ENCODE assay signal across 23 cellular contexts in the genomic region with DNA sequence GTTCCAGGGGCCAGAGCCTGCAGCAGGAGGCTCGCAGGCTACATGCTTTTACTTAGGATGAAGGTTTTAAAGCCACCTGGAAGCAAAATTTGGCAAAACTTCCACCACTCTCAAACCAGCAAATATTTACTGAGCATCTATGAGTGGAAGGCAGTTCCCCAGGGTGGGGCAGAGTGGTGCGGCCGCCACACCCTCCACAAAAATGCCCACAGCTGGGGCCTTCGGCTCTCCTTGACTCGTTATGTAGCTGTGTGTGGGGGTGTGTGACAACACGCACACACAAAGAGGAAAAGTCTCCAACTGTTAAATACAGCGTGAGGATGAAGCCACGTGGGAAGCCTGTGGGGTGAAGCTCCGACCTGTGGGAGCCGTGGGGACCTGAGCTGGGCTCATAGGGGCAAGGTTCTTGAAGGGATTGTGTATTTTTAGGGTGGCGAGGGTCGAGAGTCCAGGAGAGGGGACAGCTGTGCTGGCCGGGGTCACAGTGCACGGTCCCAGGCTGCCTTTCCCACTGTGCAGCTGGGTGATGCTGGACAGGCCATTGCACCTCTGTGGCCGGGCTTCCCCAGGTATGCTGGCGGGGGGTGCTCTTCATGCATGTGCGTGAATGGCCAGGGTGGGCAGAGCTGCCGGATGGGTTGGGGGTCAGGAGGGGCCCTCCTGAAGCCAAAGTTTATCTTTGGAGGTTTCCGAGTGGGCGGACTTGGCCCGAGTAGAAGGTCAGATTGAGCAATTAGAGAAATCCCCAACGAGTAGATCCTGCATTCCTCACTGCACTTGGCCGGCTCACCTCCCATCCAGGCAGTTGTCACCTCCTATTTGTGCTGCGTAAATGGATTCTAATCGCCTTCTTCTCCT. TPM values are rescaled to one million over a fixed set of nuclear protein-coding genes. Genes with fewer than 3 reads are reported as not detected.
DNase-seq lines count a peak whose midpoint lies in the region; ATAC-seq and TF ChIP-seq lines count a peak whose summit lies in the region.
"Had no signal": no experiment of that assay in that cellular context is flagged by ENCODE, and none has a peak within 500 bp of the region (broad histone marks: within the 10 kb centered on the region; RNA-seq: fewer than 3 reads in every experiment).

No MANE protein-coding gene starts in this region.

- no peak overlapping the region for H4K8ac ChIP-seq in neuronal stem cell (ENCODE audit: low read depth, low read length)

- no peak overlapping the region for H3K14ac ChIP-seq in neuronal stem cell (ENCODE audit: low read length)

- no peak overlapping the region for H4K91ac ChIP-seq in neuronal stem cell (ENCODE audit: low read depth, low read length, poor library complexity)

- H3K9ac ChIP-seq in neuronal stem cell (ENCODE audit: low read depth, low read length, poor library complexity) = no peak overlapping the region

- H2AFZ ChIP-seq in neuronal stem cell (ENCODE audit: low read length) = no peak overlapping the region

- ATAC-seq in foreskin keratinocyte (peak; percentile 47), HG03280 (IDR thresholded peaks at IDR 0.05; ENCODE audit: unreplicated experiment) (no peak)
- ATAC-seq: activated CD8-positive, alpha-beta memory T cell treated with anti-CD3 and anti-CD28 coated beads, Interleukin-2, amount 10 ng/mL, durations not matched to agents 7 days and 5 days; T-helper 17 cell had no signal

- H2BK120ac ChIP-seq in neuronal stem cell (ENCODE audit: low read depth, low read length) = no peak overlapping the region

- H3K4ac ChIP-seq in neuronal stem cell (ENCODE audit: low read length) = no peak overlapping the region

- H3K36me3 ChIP-seq in neuronal stem cell (replicated peaks in 1 of 2; ENCODE audit: control insufficient read depth in 2 of 2, insufficient read depth in 2 of 2, low read length in 2 of 2) = no peaks in the 10 kb centered on the region
- H3K36me3 ChIP-seq: esophagus squamous epithelium, heart right ventricle, pancreas, uterus had no signal

- H2BK5ac ChIP-seq in neuronal stem cell (ENCODE audit: low read length) = no peak overlapping the region

- peaks cover 0 to 2% of the 10 kb centered on the region in 2 donors for H3K9me3 ChIP-seq in neuronal stem cell (replicated peaks in 1 of 2; ENCODE audit: control insufficient read depth in 2 of 2, insufficient read depth in 1 of 2, low read depth in 1 of 2, low read length in 2 of 2)
- H3K9me3 ChIP-seq: esophagus squamous epithelium, pancreas, uterus had no signal

- H3K27me3 ChIP-seq in foreskin keratinocyte = peaks cover 3% of the 10 kb centered on the region
- peaks cover 0 to 14% (median 0%) of the 10 kb centered on the region in 3 experiments for H3K27me3 ChIP-seq in neuronal stem cell (ENCODE audit: control insufficient read depth in 3 of 3, insufficient read depth in 3 of 3, low read depth in 1 of 3, low read length in 3 of 3)
- H3K27me3 ChIP-seq: heart right ventricle, pancreas, uterus had no signal

- H3K4me3 ChIP-seq in neuronal stem cell (ENCODE audit: low read length in 2 of 2) = no peak overlapping the region
- H3K4me3 ChIP-seq: esophagus squamous epithelium, heart right ventricle, pancreas, uterus had no signal

- WGBS in neuronal stem cell (ENCODE audit: extremely low coverage in 2 of 2, insufficient read length in 2 of 2, insufficient replicate concordance in 1 of 2), 2 donors = no CpG with 5 or more reads among the region's 25 CpGs

- H3K4me2 ChIP-seq in neuronal stem cell (ENCODE audit: insufficient read depth, low read length, poor library complexity, severe bottlenecking) = no peak overlapping the region

- H3K23ac ChIP-seq in neuronal stem cell (ENCODE audit: low read depth, low read length, poor library complexity) = no peak overlapping the region

- H3K27ac ChIP-seq in foreskin keratinocyte (no peak overlapping the region), neuronal stem cell (replicated peaks; ENCODE audit: low read length) (no peak overlapping the region)
- H3K27ac ChIP-seq: esophagus squamous epithelium, heart right ventricle, pancreas, uterus had no signal

- no peak overlapping the region for H2BK15ac ChIP-seq in neuronal stem cell (ENCODE audit: low read length)

- H3K18ac ChIP-seq in neuronal stem cell (ENCODE audit: low read length) = peak overlapping the region; percentile 38

- DNase-seq in AG08395 (ENCODE audit: low spot score) = peak; percentile 28
- DNase-seq in LHCN-M2 (ENCODE audit: low read depth) = peak; percentile 48
- peak; percentile 16 to 43 for DNase-seq in foreskin keratinocyte
- DNase-seq in neuronal stem cell (ENCODE audit: low spot score) = no peak
- no peak for DNase-seq in activated naive CD4-positive, alpha-beta T cell treated with anti-CD3 and anti-CD28 coated beads, Interleukin-2, amount 50 U/mL, for 16 hours
- DNase-seq in stimulated activated CD8-positive, alpha-beta memory T cell treated with anti-CD3 and anti-CD28 coated beads, Interleukin-4, amount 100 ng/mL, for 48 hours = no peak
- DNase-seq in medulla oblongata (ENCODE audit: extremely low spot score) = no peak
- DNase-seq: activated CD4-positive, CD25-positive, alpha-beta regulatory T cell; activated CD8-positive, alpha-beta memory T cell treated with anti-CD3 and anti-CD28 coated beads, Interleukin-2, amount 10 ng/mL, durations not matched to agents 7 days and 5 days; activated gamma-delta T cell treated with Interleukin-2 at 50 U/mL for 16 hours; esophagus squamous epithelium; GDM1; GOT3; heart right ventricle; Karpas-422; NCI-H1417; SHP77 treated with DMSO at 0.1 percent for 48 hours; stimulated activated CD4-positive, alpha-beta T cell treated with anti-CD3 and anti-CD28 coated beads, Interleukin-12 subunit alpha, Interleukin-12 subunit beta, amount 100 ng/mL, for 4 hours; stimulated activated naive CD4-positive, alpha-beta T cell treated with Interleukin-2 at 50 U/mL for 16 hours; T-helper 17 cell; uterus had no signal

- H3K4me1 ChIP-seq in foreskin keratinocyte = no peaks in the 10 kb centered on the region
- H3K4me1 ChIP-seq in neuronal stem cell (ENCODE audit: control insufficient read depth in 2 of 2, insufficient read depth in 1 of 2, low read depth in 1 of 2, low read length in 2 of 2) = peaks cover 0 to 2% of the 10 kb centered on the region in 2 donors
- H3K4me1 ChIP-seq: pancreas, uterus had no signal

- no peaks in the 10 kb centered on the region for H3K79me1 ChIP-seq in neuronal stem cell (ENCODE audit: low read depth, low read length)

- H2BK12ac ChIP-seq in neuronal stem cell (ENCODE audit: low read length) = no peak overlapping the region

- no peak for TF ChIP-seq CTCF in foreskin keratinocyte (conservative IDR thresholded peaks at IDR 0.05)

- no peak overlapping the region for H2AK5ac ChIP-seq in neuronal stem cell (ENCODE audit: low read depth, low read length)

RNA-seq across cellular contexts. Expression of a gene that starts 25.3 kb away (rescaled TPM):
- total RNA-seq in LHCN-M2 (2014; rRNA removed) (0.52 and 0.90 TPM in 2 replicates), foreskin keratinocyte (0.03 and 0.04 TPM in 2 replicates)
- polyA plus RNA-seq in LHCN-M2 (2012) = 1.7 TPM
- polyA plus RNA-seq in foreskin keratinocyte = 0.04 and 0.11 TPM in 2 replicates
- 2.9 TPM for polyA plus RNA-seq in neuronal stem cell (2013, experiment 1 of 2)
- 2.9 TPM for polyA plus RNA-seq in neuronal stem cell (2013, experiment 2 of 2)
- total RNA-seq: T-helper 17 cell had no signal

Comparison
In these comparisons a context has a peak if more than half of its experiments do, and no peak if none do; other contexts are left out.
1. DNase-seq: peak in AG08395 (single experiment), LHCN-M2 (single experiment) and foreskin keratinocyte (2 of 2); none in neuronal stem cell (single experiment), activated naive CD4-positive, alpha-beta T cell treated with anti-CD3 and anti-CD28 coated beads, Interleukin-2, amount 50 U/mL, for 16 hours (single experiment), stimulated activated CD8-positive, alpha-beta memory T cell treated with anti-CD3 and anti-CD28 coated beads, Interleukin-4, amount 100 ng/mL, for 48 hours (single experiment) and medulla oblongata (single experiment).